In genomic region chrX:107775734-107776511, GRCh38 we compare ENCODE assay signal across 8 cellular contexts. TPM values are rescaled to one million over a fixed set of nuclear protein-coding genes. Genes with fewer than 3 reads are reported as not detected.
DNase-seq lines count a peak whose midpoint lies in the region; ATAC-seq and TF ChIP-seq lines count a peak whose summit lies in the region.

Gene TSC22D3 (minus strand): TSS chrX:107775787. CDS start chrX:107775419, 368 bp downstream.

- no peaks in the 10 kb centered on the region for H3K36me3 Mint-ChIP-seq in activated CD4-positive, alpha-beta T cell treated with anti-CD3 and anti-CD28 coated beads, Interleukin-2, amount 10 ng/mL, durations not matched to agents 24 days and 14 days (ENCODE audit: low read depth)

- peak; percentile 77 for ATAC-seq in HG03175 (IDR thresholded peaks at IDR 0.05; ENCODE audit: unreplicated experiment)
- peak; percentile 93 for ATAC-seq in left colon

- peak within 1 kb of the TSS; percentile 48 for H3K4me3 ChIP-seq in AG09309 (ENCODE audit: control insufficient read depth, low read depth, low read length)

- H3K9me3 Mint-ChIP-seq in activated CD4-positive, alpha-beta T cell treated with anti-CD3 and anti-CD28 coated beads, Interleukin-2, amount 10 ng/mL, durations not matched to agents 24 days and 14 days = no peaks in the 10 kb centered on the region

- peak; percentile 8 for TF ChIP-seq CTCF in AG09309 (IDR thresholded peaks at IDR 0.05; ENCODE audit: control insufficient read depth, insufficient read depth, low read depth, low read length, missing control alignments)

- peak within 1 kb of the TSS; percentile 74 for H3K27ac Mint-ChIP-seq in activated CD4-positive, alpha-beta T cell treated with anti-CD3 and anti-CD28 coated beads, Interleukin-2, amount 10 ng/mL, durations not matched to agents 24 days and 14 days

- in situ Hi-C loops in GM18951 (cut with MboI; ENCODE audit: low sequenced_read_pairs, unreplicated experiment) = loop anchor here (5.0 kb wide), 1 partner anchor 114 kb away; no protein-coding TSS in a partner anchor

- DNase-seq in AG09309 (ENCODE audit: low read depth) (peak; percentile 1), NCI-H460 (ENCODE audit: extremely low read depth, low read depth) (peak; percentile 61), cortex of kidney (lab: John Stamatoyannopoulos, UW) (peak; percentile 2), left colon (peak; percentile 71 to 83)
- peak; percentile 82 for DNase-seq in activated CD4-positive, alpha-beta T cell treated with anti-CD3 and anti-CD28 coated beads, Interleukin-2, amount 10 ng/mL, durations not matched to agents 24 days and 14 days
- DNase-seq in stimulated activated CD4-positive, alpha-beta T cell treated with anti-CD3 and anti-CD28 coated beads, Interleukin-1b, Interleukin-23, amount 100 ng/mL, for 4 hours (ENCODE audit: low read depth in 2 of 2) = peak; percentile 19 to 29

- peak within 1 kb of the TSS; percentile 89 for H3K4me3 Mint-ChIP-seq in activated CD4-positive, alpha-beta T cell treated with anti-CD3 and anti-CD28 coated beads, Interleukin-2, amount 10 ng/mL, durations not matched to agents 24 days and 14 days

- peaks cover 12% of the 10 kb centered on the region for H3K4me1 Mint-ChIP-seq in activated CD4-positive, alpha-beta T cell treated with anti-CD3 and anti-CD28 coated beads, Interleukin-2, amount 10 ng/mL, durations not matched to agents 24 days and 14 days

- intact Hi-C loops in activated CD4-positive, alpha-beta T cell treated with anti-CD3 and anti-CD28 coated beads, Interleukin-2, amount 10 ng/mL, durations not matched to agents 24 days and 14 days (cut with micrococcal nuclease) = loop anchor here (2.0 to 10.0 kb wide), 6 partner anchors 34 to 881 kb away; no protein-coding TSS in a partner anchor
- intact Hi-C loops in left colon (cut with DNase I, micrococcal nuclease) = loop anchor here in 1 of 2 donors (5.0 kb wide), 2 partner anchors 59 to 119 kb away; no protein-coding TSS in a partner anchor

- H3K27me3 Mint-ChIP-seq in activated CD4-positive, alpha-beta T cell treated with anti-CD3 and anti-CD28 coated beads, Interleukin-2, amount 10 ng/mL, durations not matched to agents 24 days and 14 days = peaks cover 12% of the 10 kb centered on the region

- peak; percentile 32 for TF ChIP-seq POLR2A in GM18951 (IDR thresholded peaks at IDR 0.05; ENCODE audit: extremely low read depth, insufficient read depth, insufficient read length)

RNA-seq across cellular contexts. Expression of gene TSC22D3, which starts in this region (rescaled TPM):
- total RNA-seq in NCI-H460 (2014; rRNA removed; shearing (Covaris generic)) = 53.9 and 57.7 TPM in 2 replicates
- polyA plus RNA-seq in NCI-H460 (2014; cell fraction: nucleus; rRNA removed) = 43.2 and 45.0 TPM in 2 replicates
- 17.4 and 18.2 TPM in 2 replicates for total RNA-seq in activated CD4-positive, alpha-beta T cell treated with anti-CD3 and anti-CD28 coated beads, Interleukin-2, amount 10 ng/mL, durations not matched to agents 24 days and 14 days
- 100 to 1,000 TPM in 1 of 2 donors, 10 to 100 TPM in 1; 33.0 to 106 TPM for total RNA-seq in left colon

Comparison
In these comparisons a context has a peak if more than half of its experiments do, and no peak if none do; other contexts are left out.
1. Peak in every context shown above with its lines: DNase-seq, ATAC-seq and H3K4me3 ChIP-seq.
2. DNase-seq: peak in every context shown above with its lines; median percentile 82 in activated CD4-positive, alpha-beta T cell treated with anti-CD3 and anti-CD28 coated beads, Interleukin-2, amount 10 ng/mL, durations not matched to agents 24 days and 14 days; 77 in left colon; 61 in NCI-H460; 24 in stimulated activated CD4-positive, alpha-beta T cell treated with anti-CD3 and anti-CD28 coated beads, Interleukin-1b, Interleukin-23, amount 100 ng/mL, for 4 hours; 2 in cortex of kidney; 1 in AG09309.